19 cellular contexts compared by ENCODE assay signal in genomic region chr18:23067236-23067635, GRCh38.
DNase-seq lines count a peak whose midpoint lies in the region; ATAC-seq, FAIRE-seq and TF ChIP-seq lines count a peak whose summit lies in the region.
"Had no signal": no experiment of that assay in that cellular context is flagged by ENCODE, and none has a peak within 500 bp of the region (broad histone marks: within the 10 kb centered on the region; RNA-seq: fewer than 3 reads in every experiment).

No MANE protein-coding gene starts in this region.

- no peak overlapping the region; the same call in 1 of the 2 replicates for H2AFZ ChIP-seq in PC-3 (ENCODE audit: low read length)

- H3K79me2 ChIP-seq in PC-3 (ENCODE audit: low read length): no peaks in the 10 kb centered on the region

- POLR2A ChIA-PET in A673 (lab: Charles Lee; ENCODE audit: low non-redundant PET) (no interaction called here), PC-3 (lab: Charles Lee; ENCODE audit: unreplicated experiment) (interaction anchor here (0.5 kb wide), 1 partner anchor 13 kb away, joined by 4 read pairs; no protein-coding TSS in a partner anchor)

- no peaks in the 10 kb centered on the region for H3K9me3 ChIP-seq in A673 (ENCODE audit: low read depth, low read length, poor library complexity, severe bottlenecking)
- H3K9me3 ChIP-seq in PC-3 (ENCODE audit: low read length): peaks cover 5% of the 10 kb centered on the region; the same call in 1 of the 2 replicates

- no peaks in the 10 kb centered on the region for H3K27me3 Mint-ChIP-seq in activated T-helper 2 cell treated with anti-CD3 and anti-CD28 coated beads, Interferon-gamma antibody, Interleukin-2, Interleukin-4, amounts not matched to agents 10 μg/mL and 5 μg/mL and 100 μg/mL, durations not matched to agents 14 hours and 24 hours and 36 hours (ENCODE audit: low read depth)
- H3K27me3 Mint-ChIP-seq: activated CD4-positive, alpha-beta memory T cell treated with anti-CD3 and anti-CD28 coated beads for 36 hours had no signal

- H3K9ac ChIP-seq in PC-3 (ENCODE audit: low read length): no peak overlapping the region

- no peaks in the 10 kb centered on the region for H4K20me1 ChIP-seq in PC-3 (ENCODE audit: low read length)

- DNase-seq in A673 (ENCODE audit: low spot score) (peak; percentile 24), GM12891 (ENCODE audit: insufficient read length, low spot score) (no peak), PC-3 (peak; percentile 51), fibroblast of mammary gland (ENCODE audit: low read depth) (peak; percentile 60), NCI-H526 treated with DMSO at 0.1 percent for 48 hours (lab: John Stamatoyannopoulos, UW) (no peak), NOMO-1 treated with dmso at 0.1 percent for 144 hours (lab: John Stamatoyannopoulos, UW; ENCODE audit: unreplicated experiment) (no peak), SHP77 (lab: John Stamatoyannopoulos, UW) (no peak)
- no peak for DNase-seq in activated T-helper 2 cell treated with anti-CD3 and anti-CD28 coated beads, Interferon-gamma antibody, Interleukin-2, Interleukin-4, amounts not matched to agents 10 μg/mL and 5 μg/mL and 100 μg/mL, durations not matched to agents 14 hours and 24 hours and 36 hours (ENCODE audit: low spot score)
- DNase-seq: activated CD4-positive, alpha-beta memory T cell treated with anti-CD3 and anti-CD28 coated beads for 36 hours; effector memory CD8-positive, alpha-beta T cell; H7; left cardiac atrium; NCI-H1092; NCI-H345; stimulated activated CD4-positive, alpha-beta T cell treated with anti-CD3 and anti-CD28 coated beads, Interleukin-1b, Interleukin-23, amount 100 ng/mL, for 48 hours; T-helper 9 cell had no signal

- ATAC-seq in PC-3: no peak
- ATAC-seq: effector memory CD8-positive, alpha-beta T cell; left cardiac atrium had no signal

- TF ChIP-seq CTCF in A673 (conservative IDR thresholded peaks at IDR 0.05; ENCODE audit: low read depth, low read length) (no peak), PC-3 (conservative IDR thresholded peaks at IDR 0.05; ENCODE audit: low read depth, low read length) (no peak), fibroblast of mammary gland (conservative IDR thresholded peaks at IDR 0.05; ENCODE audit: control insufficient read depth, insufficient read depth, low read depth, low read length) (no peak)

- H3K9me3 Mint-ChIP-seq in activated T-helper 2 cell treated with anti-CD3 and anti-CD28 coated beads, Interferon-gamma antibody, Interleukin-2, Interleukin-4, amounts not matched to agents 10 μg/mL and 5 μg/mL and 100 μg/mL, durations not matched to agents 14 hours and 24 hours and 36 hours: peaks cover 23% of the 10 kb centered on the region
- H3K9me3 Mint-ChIP-seq: effector memory CD8-positive, alpha-beta T cell had no signal

- H3K36me3 ChIP-seq in A673 (ENCODE audit: insufficient read depth, low read length, poor library complexity, severe bottlenecking) (no peaks in the 10 kb centered on the region), PC-3 (ENCODE audit: low read depth, low read length) (no peaks in the 10 kb centered on the region)

- TF ChIP-seq POLR2A in GM12891 (IDR thresholded peaks at IDR 0.05; ENCODE audit: low read depth, low read length): no peak

- H3K4me3 ChIP-seq in A673 (ENCODE audit: low read depth, low read length, poor library complexity, severe bottlenecking) (no peak overlapping the region), PC-3 (ENCODE audit: low read length) (no peak overlapping the region), fibroblast of mammary gland (ENCODE audit: control insufficient read depth, low read depth, low read length) (no peak overlapping the region)

- intact Hi-C loops in A673 (cut with micrococcal nuclease; ENCODE audit: unreplicated experiment): no loop called here
- intact Hi-C loops in PC-3 (cut with micrococcal nuclease): no loop called here
- intact Hi-C loops in activated T-helper 2 cell treated with anti-CD3 and anti-CD28 coated beads, Interferon-gamma antibody, Interleukin-2, Interleukin-4, amounts not matched to agents 10 μg/mL and 5 μg/mL and 100 μg/mL, durations not matched to agents 14 hours and 24 hours and 36 hours (cut with micrococcal nuclease): no loop called here

- H3K4me2 ChIP-seq in PC-3 (ENCODE audit: low read length): no peak overlapping the region

- H3K27me3 ChIP-seq in A673 (replicated peaks; ENCODE audit: insufficient read depth, low read depth, low read length, poor library complexity) (no peaks in the 10 kb centered on the region), PC-3 (ENCODE audit: low read length) (no peaks in the 10 kb centered on the region)

- peaks cover 31% of the 10 kb centered on the region for H3K36me3 Mint-ChIP-seq in activated T-helper 2 cell treated with anti-CD3 and anti-CD28 coated beads, Interferon-gamma antibody, Interleukin-2, Interleukin-4, amounts not matched to agents 10 μg/mL and 5 μg/mL and 100 μg/mL, durations not matched to agents 14 hours and 24 hours and 36 hours (ENCODE audit: low read depth)

- no peak overlapping the region for H3K4me3 Mint-ChIP-seq in activated T-helper 2 cell treated with anti-CD3 and anti-CD28 coated beads, Interferon-gamma antibody, Interleukin-2, Interleukin-4, amounts not matched to agents 10 μg/mL and 5 μg/mL and 100 μg/mL, durations not matched to agents 14 hours and 24 hours and 36 hours (ENCODE audit: low read depth)
- H3K4me3 Mint-ChIP-seq: activated CD4-positive, alpha-beta memory T cell treated with anti-CD3 and anti-CD28 coated beads for 36 hours; effector memory CD8-positive, alpha-beta T cell had no signal

- H3K4me1 Mint-ChIP-seq in activated T-helper 2 cell treated with anti-CD3 and anti-CD28 coated beads, Interferon-gamma antibody, Interleukin-2, Interleukin-4, amounts not matched to agents 10 μg/mL and 5 μg/mL and 100 μg/mL, durations not matched to agents 14 hours and 24 hours and 36 hours (ENCODE audit: low read depth): peaks cover 36% of the 10 kb centered on the region

- H3K27ac Mint-ChIP-seq in activated T-helper 2 cell treated with anti-CD3 and anti-CD28 coated beads, Interferon-gamma antibody, Interleukin-2, Interleukin-4, amounts not matched to agents 10 μg/mL and 5 μg/mL and 100 μg/mL, durations not matched to agents 14 hours and 24 hours and 36 hours: no peak overlapping the region
- H3K27ac Mint-ChIP-seq: activated CD4-positive, alpha-beta memory T cell treated with anti-CD3 and anti-CD28 coated beads for 36 hours; effector memory CD8-positive, alpha-beta T cell had no signal

- no peaks in the 10 kb centered on the region for H3K9me2 ChIP-seq in PC-3 (replicated peaks; ENCODE audit: low read length)

- no TSS peak for BruUV-seq in A673 (replicated peaks; lab: Mats Ljungman, UMichigan)
- no TSS peak for BruUV-seq in PC-3 (replicated peaks; lab: Mats Ljungman, UMichigan)

- no peaks in the 10 kb centered on the region for H3F3A ChIP-seq in PC-3 (ENCODE audit: low read length, unreplicated experiment)

- CTCF ChIA-PET in A673 (lab: Charles Lee) (interaction anchor here (0.7 kb wide), 1 partner anchor 311 kb away, joined by 6 read pairs; no protein-coding TSS in a partner anchor), PC-3 (lab: Charles Lee) (no interaction called here)

- H3K27ac ChIP-seq in A673 (ENCODE audit: low read depth, low read length, poor library complexity, severe bottlenecking): no peak overlapping the region
- H3K27ac ChIP-seq in PC-3 (ENCODE audit: low read length): no peak overlapping the region
- H3K27ac ChIP-seq: HL-60, RWPE1 had no signal

- H3K4me1 ChIP-seq in A673 (ENCODE audit: insufficient read depth, low read length, poor library complexity, severe bottlenecking): no peaks in the 10 kb centered on the region
- H3K4me1 ChIP-seq in PC-3 (ENCODE audit: insufficient read depth, low read length): no peaks in the 10 kb centered on the region; the same call in 1 of the 2 replicates

- peak; percentile 47 for FAIRE-seq in GM12891 (lab: Jason Lieb, UNC)
- FAIRE-seq: urothelium cell line had no signal

TF ChIP-seq in GM12891, 5 proteins besides CTCF, POLR2A, EP300 and RAD21:
- TF ChIP-seq POLR2AphosphoS5 (IDR thresholded peaks at IDR 0.05; ENCODE audit: low read depth, low read length) (no peak), TAF1 (IDR thresholded peaks at IDR 0.05; ENCODE audit: low read depth, low read length) (no peak), SPI1 (IDR thresholded peaks at IDR 0.05; ENCODE audit: low read depth, low read length) (no peak), POU2F2 (IDR thresholded peaks at IDR 0.05; ENCODE audit: low read depth, low read length) (no peak), PAX5 (IDR thresholded peaks at IDR 0.05; ENCODE audit: insufficient read depth, low read length, severe bottlenecking) (no peak)
TF ChIP-seq in GM12891: peak in this region for 0.

Comparison
In these comparisons a context has a peak if more than half of its experiments do, and no peak if none do; other contexts are left out.
1. DNase-seq: peak in A673 (single experiment), PC-3 (single experiment) and fibroblast of mammary gland (single experiment); none in GM12891 (single experiment), NCI-H526 treated with DMSO at 0.1 percent for 48 hours (single experiment), NOMO-1 treated with dmso at 0.1 percent for 144 hours (single experiment), activated T-helper 2 cell treated with anti-CD3 and anti-CD28 coated beads, Interferon-gamma antibody, Interleukin-2, Interleukin-4, amounts not matched to agents 10 μg/mL and 5 μg/mL and 100 μg/mL, durations not matched to agents 14 hours and 24 hours and 36 hours (single experiment) and SHP77 (0 of 2).